In genomic region chr9:93254806-93255519, GRCh38 we compare ENCODE assay signal across 18 cellular contexts.
DNase-seq lines count a peak whose midpoint lies in the region; ATAC-seq and TF ChIP-seq lines count a peak whose summit lies in the region.
"Had no signal": no experiment of that assay in that cellular context is flagged by ENCODE, and none has a peak within 500 bp of the region (broad histone marks: within the 10 kb centered on the region; RNA-seq: fewer than 3 reads in every experiment).

No MANE protein-coding gene starts in this region.

- in situ Hi-C loops in mammary epithelial cell (cut with MboI; ENCODE audit: low sequenced_read_pairs in 2 of 2): no loop called here

- H3K4me1 ChIP-seq in mammary epithelial cell (ENCODE audit: insufficient read depth, low read length): no peaks in the 10 kb centered on the region
- no peaks in the 10 kb centered on the region for H3K4me1 ChIP-seq in MM.1S (ENCODE audit: low read length)
- H3K4me1 ChIP-seq: right lobe of liver had no signal

- H3K4me2 ChIP-seq in mammary epithelial cell (ENCODE audit: insufficient read depth, low read depth, low read length) (no peak overlapping the region), MM.1S (ENCODE audit: low read depth, low read length) (no peak overlapping the region)

- ATAC-seq in omental fat pad (ENCODE audit: low FRiP score): no peak
- ATAC-seq: CD8-positive, alpha-beta T cell; heart left ventricle; left colon; naive thymus-derived CD8-positive, alpha-beta T cell; stimulated activated naive B cell treated with anti-CD40 and anti-IgM and Interleukin-4, amounts not matched to agents 10 μg/mL and 1 μg/mL and 100 μg/mL, for 72 hours had no signal

- no peak for TF ChIP-seq CTCF in omental fat pad (IDR thresholded peaks at IDR 0.05)
- no peak for TF ChIP-seq CTCF in mammary epithelial cell (conservative IDR thresholded peaks at IDR 0.05 in 1 of 2, IDR thresholded peaks at IDR 0.05 in 1 of 2; ENCODE audit: extremely low read depth in 1 of 2, insufficient read depth in 1 of 2, low read depth in 1 of 2, low read length in 2 of 2)
- TF ChIP-seq CTCF in MM.1S (IDR thresholded peaks at IDR 0.05; ENCODE audit: low read length): no peak

- H3K27ac ChIP-seq in cingulate gyrus (ENCODE audit: low read depth, low read length) (peak overlapping the region; percentile 39), mammary epithelial cell (ENCODE audit: insufficient read depth, low read depth, low read length) (no peak overlapping the region), MM.1S (ENCODE audit: low read length) (no peak overlapping the region)
- H3K27ac ChIP-seq: heart left ventricle, right lobe of liver had no signal

- H3K9me2 ChIP-seq in MM.1S (replicated peaks; ENCODE audit: insufficient read depth, low read length): no peaks in the 10 kb centered on the region

- no TSS peak for BruUV-seq in mammary epithelial cell (replicated peaks; lab: Mats Ljungman, UMichigan)

- H3K9me3 ChIP-seq in mammary epithelial cell (replicated peaks; ENCODE audit: insufficient read depth, low read length) (no peaks in the 10 kb centered on the region), MM.1S (replicated peaks; ENCODE audit: insufficient read depth, low read length) (no peaks in the 10 kb centered on the region)
- H3K9me3 ChIP-seq: heart left ventricle, right lobe of liver had no signal

- intact Hi-C loops in mammary epithelial cell (cut with micrococcal nuclease): no loop called here

- H3K27me3 ChIP-seq in mammary epithelial cell (ENCODE audit: insufficient read depth, low read length) (peaks cover 3% of the 10 kb centered on the region), MM.1S (replicated peaks; ENCODE audit: insufficient read depth, low read length) (no peaks in the 10 kb centered on the region)
- H3K27me3 ChIP-seq: heart left ventricle, right lobe of liver had no signal

- H2AFZ ChIP-seq in mammary epithelial cell (ENCODE audit: low read depth, low read length) (no peak overlapping the region), MM.1S (ENCODE audit: low read length) (no peak overlapping the region)

- no peaks in the 10 kb centered on the region for H4K20me1 ChIP-seq in mammary epithelial cell (ENCODE audit: insufficient read depth, low read length)
- H4K20me1 ChIP-seq in MM.1S (ENCODE audit: insufficient read depth, low read length): no peaks in the 10 kb centered on the region

- CTCF ChIA-PET in mammary epithelial cell (lab: Charles Lee; ENCODE audit: low non-redundant PET): no interaction called here

- H3K9ac ChIP-seq in mammary epithelial cell (ENCODE audit: insufficient read depth, low read length): no peak overlapping the region
- H3K9ac ChIP-seq in MM.1S (ENCODE audit: low read length): no peak overlapping the region

- DNase-seq in NCI-H2196 (lab: John Stamatoyannopoulos, UW; ENCODE audit: unreplicated experiment) (peak; percentile 15), NCI-H2196 treated with DMSO at 0.1 percent for 48 hours (lab: John Stamatoyannopoulos, UW; ENCODE audit: unreplicated experiment) (no peak), NCI-H1105 (lab: John Stamatoyannopoulos, UW) (peak; percentile 64), omental fat pad (ENCODE audit: low spot score) (peak; percentile 14), mammary epithelial cell (no peak), MM.1S (no peak)
- DNase-seq in stimulated activated naive CD4-positive, alpha-beta T cell treated with Interleukin-2 at 50 U/mL for 16 hours (lab: John Stamatoyannopoulos, UW): no peak
- DNase-seq: activated CD4-positive, alpha-beta memory T cell treated with anti-CD3 and anti-CD28 coated beads for 36 hours; activated naive CD4-positive, alpha-beta T cell treated with Interleukin-2 at 50 U/mL for 16 hours; NCI-H1092 treated with DMSO at 0.1 percent for 48 hours; SIG-M5; stimulated activated naive B cell treated with anti-CD40 and anti-IgM and Interleukin-4, amounts not matched to agents 10 μg/mL and 1 μg/mL and 100 μg/mL, for 72 hours had no signal

- WGBS in mammary epithelial cell (ENCODE audit: low coverage, missing lambda C conversion rate): 73% methylated on average over 7 of the region's 7 CpGs

- H3K79me2 ChIP-seq in mammary epithelial cell (ENCODE audit: insufficient read depth, low read length) (no peaks in the 10 kb centered on the region), MM.1S (ENCODE audit: low read length) (no peaks in the 10 kb centered on the region)

- dilution Hi-C loops in mammary epithelial cell (cut with HindIII; ENCODE audit: low sequenced_read_pairs): no loop called here

- H3K4me3 ChIP-seq in mammary epithelial cell (replicated peaks in 1 of 3; ENCODE audit: insufficient read depth in 1 of 3, low read depth in 2 of 3, low read length in 3 of 3) (no peak overlapping the region), MM.1S (ENCODE audit: low read length) (no peak overlapping the region)
- H3K4me3 ChIP-seq: heart left ventricle, right lobe of liver had no signal

- H3F3A ChIP-seq in MM.1S (ENCODE audit: insufficient read depth, low read length): no peaks in the 10 kb centered on the region

- H3K36me3 ChIP-seq in mammary epithelial cell (ENCODE audit: insufficient read depth, low read length): no peaks in the 10 kb centered on the region
- H3K36me3 ChIP-seq in MM.1S (replicated peaks; ENCODE audit: insufficient read depth, low read length): no peaks in the 10 kb centered on the region
- H3K36me3 ChIP-seq: right lobe of liver had no signal

Comparison
In these comparisons a context has a peak if more than half of its experiments do, and no peak if none do; other contexts are left out.
1. DNase-seq: peak in NCI-H2196 (single experiment), NCI-H1105 (single experiment) and omental fat pad (single experiment); none in NCI-H2196 treated with DMSO at 0.1 percent for 48 hours (single experiment), mammary epithelial cell (single experiment), MM.1S (single experiment) and stimulated activated naive CD4-positive, alpha-beta T cell treated with Interleukin-2 at 50 U/mL for 16 hours (single experiment).